1 cellular context compared by ENCODE assay signal in genomic region chr17:16516594-16517018, GRCh38.
TF ChIP-seq lines count a peak whose summit lies in the region.

No MANE protein-coding gene starts in this region.

TF ChIP-seq in IMR-90, 13 proteins besides CTCF, POLR2A, EP300 and RAD21 (continued from another document):
- TF ChIP-seq FOS (IDR thresholded peaks at IDR 0.05; ENCODE audit: low read depth, low read length) (peak; percentile 72), NFE2L2 (IDR thresholded peaks at IDR 0.05; ENCODE audit: low read depth, low read length) (no peak), USF2 (IDR thresholded peaks at IDR 0.05; ENCODE audit: low read depth, low read length) (peak; percentile 50; the same call in 1 of the 2 replicates), ELK1 (IDR thresholded peaks at IDR 0.05; ENCODE audit: borderline replicate concordance, low read depth, low read length) (no peak)
